ENCODE assay signal across 19 cellular contexts in the genomic region with DNA sequence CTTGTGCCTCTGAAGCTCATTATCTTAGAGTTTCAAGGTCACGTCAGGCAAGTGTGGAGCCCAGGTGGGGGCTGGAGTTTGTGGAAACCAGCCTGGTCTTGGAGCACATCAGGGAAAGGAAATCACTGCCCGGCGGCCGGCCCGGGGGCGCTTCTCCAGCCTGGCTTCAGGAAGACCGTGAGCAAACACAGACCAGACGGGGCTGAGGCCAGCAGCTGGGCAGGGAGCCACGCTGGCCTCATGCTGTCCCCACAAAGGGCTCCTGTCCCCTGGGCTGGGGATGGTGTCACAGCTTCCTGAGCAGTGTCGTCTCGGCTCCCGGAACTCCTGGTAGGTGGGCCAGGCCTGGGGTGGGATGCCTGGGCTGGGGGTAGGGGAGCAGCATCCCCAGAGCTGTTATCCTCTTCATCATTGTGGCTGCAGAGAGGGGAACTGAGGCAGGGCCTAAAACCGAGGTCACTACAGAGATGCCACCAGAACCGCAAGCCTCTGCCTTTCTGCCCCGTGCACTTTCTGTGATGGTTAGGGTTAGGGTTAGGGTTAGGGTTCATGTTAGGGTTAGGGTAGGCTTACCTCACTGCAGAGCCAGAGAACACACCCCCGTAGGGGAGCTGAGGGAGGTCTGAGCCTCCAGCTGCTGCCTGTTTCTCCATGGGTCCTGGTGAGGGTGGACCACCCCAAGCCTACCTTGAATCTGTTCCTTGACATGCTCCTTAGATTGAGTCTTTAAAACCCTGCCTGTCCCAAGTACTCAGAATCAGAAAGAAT.
DNase-seq lines count a peak whose midpoint lies in the region; ATAC-seq and TF ChIP-seq lines count a peak whose summit lies in the region.
"Had no signal": no experiment of that assay in that cellular context is flagged by ENCODE, and none has a peak within 500 bp of the region (broad histone marks: within the 10 kb centered on the region; RNA-seq: fewer than 3 reads in every experiment).

No MANE protein-coding gene starts in this region.

- H3K18ac ChIP-seq in neuronal stem cell (ENCODE audit: low read length), result peak overlapping the region; percentile 68

- H3K27ac Mint-ChIP-seq in activated T-cell treated with anti-CD3 and anti-CD28 coated beads, Interleukin-2, amount 50 U/mL, for 24 hours, result no peak overlapping the region
- H3K27ac Mint-ChIP-seq: activated CD8-positive, alpha-beta T cell treated with anti-CD3 and anti-CD28 coated beads, Interleukin-2, amount 10 ng/mL, durations not matched to agents 7 days and 5 days; H9 had no signal

- no peak overlapping the region for H4K91ac ChIP-seq in neuronal stem cell (ENCODE audit: low read depth, low read length, poor library complexity)

- H3K14ac ChIP-seq in neuronal stem cell (ENCODE audit: low read length), result no peak overlapping the region

- H3K4me1 Mint-ChIP-seq in activated T-cell treated with anti-CD3 and anti-CD28 coated beads, Interleukin-2, amount 50 U/mL, for 24 hours (ENCODE audit: low read depth), result no peaks in the 10 kb centered on the region

- H4K8ac ChIP-seq in neuronal stem cell (ENCODE audit: low read depth, low read length), result no peak overlapping the region

- H2AK5ac ChIP-seq in neuronal stem cell (ENCODE audit: low read depth, low read length), result peak overlapping the region; percentile 42

- H3K27me3 ChIP-seq in neuronal stem cell (ENCODE audit: control insufficient read depth in 3 of 3, insufficient read depth in 3 of 3, low read depth in 1 of 3, low read length in 3 of 3) (no peaks in the 10 kb centered on the region), suprapubic skin (peaks cover 4% of the 10 kb centered on the region)
- H3K27me3 ChIP-seq: gastrocnemius medialis had no signal

- H2BK12ac ChIP-seq in neuronal stem cell (ENCODE audit: low read length), result no peak overlapping the region

- H2BK120ac ChIP-seq in neuronal stem cell (ENCODE audit: low read depth, low read length), result no peak overlapping the region

- no peak overlapping the region for H3K23ac ChIP-seq in neuronal stem cell (ENCODE audit: low read depth, low read length, poor library complexity)

- no peak overlapping the region for H3K4me3 ChIP-seq in neuronal stem cell (ENCODE audit: low read length in 2 of 2)
- H3K4me3 ChIP-seq in suprapubic skin, result no peak overlapping the region
- H3K4me3 ChIP-seq: gastrocnemius medialis, lower lobe of right lung, smooth muscle cell had no signal

- no peak for TF ChIP-seq EP300 in suprapubic skin (IDR thresholded peaks at IDR 0.05)

- no peak for TF ChIP-seq CTCF in suprapubic skin (IDR thresholded peaks at IDR 0.05)

- peak; percentile 17 for DNase-seq in activated T-cell treated with anti-CD3 and anti-CD28 coated beads, Interleukin-2, amount 50 U/mL, for 24 hours
- DNase-seq in activated T-cell treated with anti-CD3 and anti-CD28 coated beads, Interleukin-2, amount 50 U/mL, for 48 hours, result no peak
- DNase-seq in left cardiac atrium, result no peak
- no peak for DNase-seq in neuronal stem cell (ENCODE audit: low spot score)
- DNase-seq in suprapubic skin (ENCODE audit: low spot score in 2 of 2), result peak; percentile 42 to 79
- no peak for DNase-seq in T-helper 9 cell
- DNase-seq in NCI-H1105 (lab: John Stamatoyannopoulos, UW), result no peak
- DNase-seq: activated CD4-positive, CD25-positive, alpha-beta regulatory T cell; activated CD8-positive, alpha-beta T cell treated with anti-CD3 and anti-CD28 coated beads, Interleukin-2, amount 10 ng/mL, durations not matched to agents 7 days and 5 days; DMS 273 treated with DMSO at 0.1 percent for 48 hours; gastrocnemius medialis; GF-D8; H9; lower lobe of right lung; NCI-H1105 treated with DMSO at 0.1 percent for 48 hours; stimulated activated CD4-positive, alpha-beta T cell treated with anti-CD3 and anti-CD28 coated beads, Interleukin-4, amount 100 ng/mL, for 1 hour had no signal

- H2BK15ac ChIP-seq in neuronal stem cell (ENCODE audit: low read length), result peak overlapping the region; percentile 35

- H3K9ac ChIP-seq in neuronal stem cell (ENCODE audit: low read depth, low read length, poor library complexity), result no peak overlapping the region

- H3K79me1 ChIP-seq in neuronal stem cell (ENCODE audit: low read depth, low read length), result no peaks in the 10 kb centered on the region

- no peaks in the 10 kb centered on the region for H3K9me3 Mint-ChIP-seq in activated T-cell treated with anti-CD3 and anti-CD28 coated beads, Interleukin-2, amount 50 U/mL, for 24 hours
- H3K9me3 Mint-ChIP-seq: H9 had no signal

- H3K27ac ChIP-seq in neuronal stem cell (replicated peaks; ENCODE audit: low read length), result no peak overlapping the region
- no peak overlapping the region for H3K27ac ChIP-seq in suprapubic skin
- H3K27ac ChIP-seq: gastrocnemius medialis, lower lobe of right lung had no signal

- no peak overlapping the region for H3K4me2 ChIP-seq in neuronal stem cell (ENCODE audit: insufficient read depth, low read length, poor library complexity, severe bottlenecking)
- H3K4me2 ChIP-seq: smooth muscle cell had no signal

- H3K27me3 Mint-ChIP-seq in activated T-cell treated with anti-CD3 and anti-CD28 coated beads, Interleukin-2, amount 50 U/mL, for 24 hours, result peaks cover 11% of the 10 kb centered on the region

- H3K9me3 ChIP-seq in neuronal stem cell (replicated peaks in 1 of 2; ENCODE audit: control insufficient read depth in 2 of 2, insufficient read depth in 1 of 2, low read depth in 1 of 2, low read length in 2 of 2), result peaks cover 0 to 3% of the 10 kb centered on the region in 2 donors
- H3K9me3 ChIP-seq in suprapubic skin, result no peaks in the 10 kb centered on the region
- H3K9me3 ChIP-seq: gastrocnemius medialis, lower lobe of right lung had no signal

- no peak overlapping the region for H2BK5ac ChIP-seq in neuronal stem cell (ENCODE audit: low read length)

- no peak overlapping the region for H3K4me3 Mint-ChIP-seq in activated T-cell treated with anti-CD3 and anti-CD28 coated beads, Interleukin-2, amount 50 U/mL, for 24 hours
- H3K4me3 Mint-ChIP-seq: activated CD8-positive, alpha-beta T cell treated with anti-CD3 and anti-CD28 coated beads, Interleukin-2, amount 10 ng/mL, durations not matched to agents 7 days and 5 days; CD14-positive monocyte; H9 had no signal

- H2AFZ ChIP-seq in neuronal stem cell (ENCODE audit: low read length), result no peak overlapping the region

- H3K4ac ChIP-seq in neuronal stem cell (ENCODE audit: low read length), result no peak overlapping the region

- no CpG with 5 or more reads among the region's 16 CpGs for WGBS in neuronal stem cell (ENCODE audit: extremely low coverage in 2 of 2, insufficient read length in 2 of 2, insufficient replicate concordance in 1 of 2), 2 donors
- WGBS in suprapubic skin, result 88% methylated on average over 5 of the region's 16 CpGs

- peak; percentile 24 to 56 for ATAC-seq in left cardiac atrium
- no peak for ATAC-seq in GM18867 (IDR thresholded peaks at IDR 0.05; ENCODE audit: unreplicated experiment)
- ATAC-seq: activated CD8-positive, alpha-beta T cell treated with anti-CD3 and anti-CD28 coated beads, Interleukin-2, amount 10 ng/mL, durations not matched to agents 7 days and 5 days; gastrocnemius medialis; lower lobe of right lung had no signal

- H3K36me3 ChIP-seq in neuronal stem cell (replicated peaks in 1 of 2; ENCODE audit: control insufficient read depth in 2 of 2, insufficient read depth in 2 of 2, low read length in 2 of 2) (no peaks in the 10 kb centered on the region), suprapubic skin (no peaks in the 10 kb centered on the region)
- H3K36me3 ChIP-seq: gastrocnemius medialis, lower lobe of right lung had no signal

- no peak for TF ChIP-seq POLR2A in suprapubic skin (IDR thresholded peaks at IDR 0.05)

- intact Hi-C loops in left cardiac atrium (cut with DNase I), result no loop called here

- H3K4me1 ChIP-seq in neuronal stem cell (ENCODE audit: control insufficient read depth in 2 of 2, insufficient read depth in 1 of 2, low read depth in 1 of 2, low read length in 2 of 2) (peaks cover 3 to 5% of the 10 kb centered on the region in 2 donors), suprapubic skin (peaks cover 13% of the 10 kb centered on the region)

- no peaks in the 10 kb centered on the region for H3K36me3 Mint-ChIP-seq in activated T-cell treated with anti-CD3 and anti-CD28 coated beads, Interleukin-2, amount 50 U/mL, for 24 hours (ENCODE audit: low read depth)
- H3K36me3 Mint-ChIP-seq: CD14-positive monocyte had no signal

Comparison
In these comparisons a context has a peak if more than half of its experiments do, and no peak if none do; other contexts are left out.
1. DNase-seq: peak in activated T-cell treated with anti-CD3 and anti-CD28 coated beads, Interleukin-2, amount 50 U/mL, for 24 hours (single experiment) and suprapubic skin (2 of 2); none in activated T-cell treated with anti-CD3 and anti-CD28 coated beads, Interleukin-2, amount 50 U/mL, for 48 hours (0 of 2), left cardiac atrium (single experiment), neuronal stem cell (single experiment), T-helper 9 cell (single experiment) and NCI-H1105 (single experiment).